28 cellular contexts compared by ENCODE assay signal in the genomic region with DNA sequence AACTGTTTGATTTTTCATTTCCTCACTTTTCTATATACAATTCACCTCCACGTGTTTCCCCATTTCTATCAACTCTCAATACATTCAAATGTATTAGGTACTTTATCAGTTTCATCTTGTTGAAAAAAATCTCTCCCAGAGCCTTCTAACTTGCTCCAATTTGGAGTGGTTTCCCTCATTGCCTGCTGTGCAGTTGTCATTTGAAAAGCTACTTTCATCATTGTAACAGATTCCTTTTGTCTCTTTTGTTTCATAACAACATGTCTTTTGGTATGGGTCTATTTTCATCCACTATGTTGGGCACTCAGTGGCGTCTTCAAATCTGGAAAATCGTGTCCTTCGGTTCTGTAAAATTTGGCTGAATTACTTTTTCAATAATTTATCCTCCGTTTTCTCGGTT.
"Had no signal": no experiment of that assay in that cellular context is flagged by ENCODE, and none has a peak within 500 bp of the region (broad histone marks: within the 10 kb centered on the region; RNA-seq: fewer than 3 reads in every experiment).

No MANE protein-coding gene starts in this region.

- H3K27me3 Mint-ChIP-seq: naive thymus-derived CD4-positive, alpha-beta T cell; stimulated activated naive CD8-positive, alpha-beta T cell treated with anti-CD3 and anti-CD28 coated beads, Interleukin-15, Interleukin-2, amounts not matched to agents 100 ng/mL and 50 ng/mL, for 24 hours had no signal

- H3K4me1 Mint-ChIP-seq: naive thymus-derived CD4-positive, alpha-beta T cell; stimulated activated effector memory CD8-positive, alpha-beta T cell treated with anti-CD3 and anti-CD28 coated beads, Interleukin-12 subunit alpha, Interleukin-12 subunit beta, amount 100 ng/mL, for 72 hours had no signal

- H3K27me3 ChIP-seq: esophagus squamous epithelium, pancreas, sigmoid colon, tibial artery, upper lobe of right lung had no signal

- H3K27ac Mint-ChIP-seq: activated naive CD4-positive, alpha-beta T cell treated with anti-CD3 and anti-CD28 coated beads, Interleukin-2, amount 50 U/mL, for 72 hours; mesothelial cell of epicardium; naive thymus-derived CD4-positive, alpha-beta T cell; stimulated activated effector memory CD8-positive, alpha-beta T cell treated with anti-CD3 and anti-CD28 coated beads, Interleukin-12 subunit alpha, Interleukin-12 subunit beta, amount 100 ng/mL, for 72 hours; stimulated activated naive CD8-positive, alpha-beta T cell treated with anti-CD3 and anti-CD28 coated beads, Interleukin-15, Interleukin-2, amounts not matched to agents 100 ng/mL and 50 ng/mL, for 24 hours; T-helper 2 cell treated with Interferon-gamma antibody and Interleukin-4, amounts not matched to agents 5 μg/mL and 100 μg/mL, for 36 hours had no signal

- H3K4me1 ChIP-seq: esophagus squamous epithelium, pancreas, sigmoid colon, tibial artery, upper lobe of right lung had no signal

- H3K4me3 ChIP-seq: esophagus squamous epithelium, pancreas, psoas muscle, sigmoid colon, tibial artery, upper lobe of right lung had no signal

- H3K9me3 ChIP-seq: esophagus squamous epithelium, pancreas, psoas muscle, sigmoid colon, tibial artery, upper lobe of right lung had no signal

- H3K27ac ChIP-seq: epithelial cell of prostate, esophagus squamous epithelium, pancreas, psoas muscle, sigmoid colon, tibial artery, upper lobe of right lung had no signal

- H3K4me3 Mint-ChIP-seq: activated T-cell treated with anti-CD3 and anti-CD28 coated beads, Interleukin-2, amount 50 U/mL, for 72 hours; mesothelial cell of epicardium; naive thymus-derived CD4-positive, alpha-beta T cell; stimulated activated effector memory CD8-positive, alpha-beta T cell treated with anti-CD3 and anti-CD28 coated beads, Interleukin-12 subunit alpha, Interleukin-12 subunit beta, amount 100 ng/mL, for 72 hours; stimulated activated naive CD8-positive, alpha-beta T cell treated with anti-CD3 and anti-CD28 coated beads, Interleukin-15, Interleukin-2, amounts not matched to agents 100 ng/mL and 50 ng/mL, for 24 hours; T-helper 2 cell treated with Interferon-gamma antibody and Interleukin-4, amounts not matched to agents 5 μg/mL and 100 μg/mL, for 36 hours had no signal

- H3K9me3 Mint-ChIP-seq: activated naive CD4-positive, alpha-beta T cell treated with anti-CD3 and anti-CD28 coated beads, Interleukin-2, amount 50 U/mL, for 72 hours; activated T-cell treated with anti-CD3 and anti-CD28 coated beads, Interleukin-2, amount 50 U/mL, for 72 hours; mesothelial cell of epicardium; naive thymus-derived CD4-positive, alpha-beta T cell; stimulated activated effector memory CD8-positive, alpha-beta T cell treated with anti-CD3 and anti-CD28 coated beads, Interleukin-12 subunit alpha, Interleukin-12 subunit beta, amount 100 ng/mL, for 72 hours; stimulated activated naive CD8-positive, alpha-beta T cell treated with anti-CD3 and anti-CD28 coated beads, Interleukin-15, Interleukin-2, amounts not matched to agents 100 ng/mL and 50 ng/mL, for 24 hours; T-helper 2 cell treated with Interferon-gamma antibody and Interleukin-4, amounts not matched to agents 5 μg/mL and 100 μg/mL, for 36 hours had no signal

- DNase-seq: activated CD4-positive, alpha-beta T cell treated with anti-CD3 and anti-CD28 coated beads for 4 hours; activated CD4-positive, alpha-beta T cell treated with anti-CD3 and anti-CD28 coated beads, Interleukin-2, amount 50 U/mL, for 4 hours; activated CD4-positive, CD25-positive, alpha-beta regulatory T cell; activated naive CD4-positive, alpha-beta T cell; activated T-cell treated with anti-CD3 and anti-CD28 coated beads for 4 hours; activated T-cell treated with anti-CD3 and anti-CD28 coated beads, Interleukin-2, amount 50 U/mL, for 72 hours; dermis blood vessel endothelial cell; effector CD4-positive, alpha-beta T cell; esophagus squamous epithelium; glutamatergic neuron; islet precursor cell; left cardiac atrium; mammary epithelial cell; naive thymus-derived CD4-positive, alpha-beta T cell; nucleus accumbens; pancreas; psoas muscle; sigmoid colon; small intestine; stimulated activated CD4-positive, alpha-beta T cell treated with anti-CD3 and anti-CD28 coated beads, Interleukin-4, amount 100 ng/mL, for 24 hours; tibial artery; upper lobe of right lung had no signal

- ATAC-seq: activated naive CD4-positive, alpha-beta T cell treated with anti-CD3 and anti-CD28 coated beads, Interleukin-2, amount 50 U/mL, for 72 hours; activated T-cell treated with anti-CD3 and anti-CD28 coated beads, Interleukin-2, amount 50 U/mL, for 72 hours; left cardiac atrium; naive thymus-derived CD4-positive, alpha-beta T cell; pancreas; psoas muscle; stimulated activated effector memory CD8-positive, alpha-beta T cell treated with anti-CD3 and anti-CD28 coated beads, Interleukin-12 subunit alpha, Interleukin-12 subunit beta, amount 100 ng/mL, for 72 hours; upper lobe of right lung had no signal
